Comparison of ENCODE assay signal across 1 cellular context in the genomic region with DNA sequence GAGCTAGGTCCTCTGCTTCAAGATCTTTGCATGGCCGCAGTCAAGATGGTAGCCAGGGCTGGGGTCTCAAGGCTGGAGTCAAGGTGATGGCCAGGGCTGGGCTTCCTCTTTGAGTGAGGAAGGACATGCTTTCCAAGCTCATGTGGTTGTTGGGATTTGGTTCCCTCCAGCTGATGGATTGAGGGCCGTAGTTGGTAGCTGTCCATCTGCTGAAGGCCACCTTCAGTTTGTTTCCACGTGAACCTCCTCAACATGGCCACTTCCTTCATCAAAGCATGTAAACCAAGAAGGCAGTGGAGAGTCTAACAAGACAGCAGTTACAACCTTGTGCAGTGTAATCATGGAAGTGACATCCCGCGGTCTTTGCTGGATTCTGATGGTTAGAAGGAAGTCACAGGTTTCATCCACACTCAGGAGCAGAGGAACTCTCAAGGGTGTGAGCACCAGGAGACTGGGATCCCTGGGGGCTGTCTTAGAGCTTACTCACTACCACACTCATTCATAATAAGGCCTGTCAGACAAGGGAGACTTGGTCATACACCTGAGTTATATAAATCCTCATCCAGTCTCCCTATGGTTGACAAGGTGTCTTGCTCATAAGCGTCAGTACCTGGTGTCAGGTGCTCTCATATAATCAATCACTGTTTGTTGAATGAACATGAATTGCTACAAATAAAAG.
TF ChIP-seq lines count a peak whose summit lies in the region.

No MANE protein-coding gene starts in this region.

TF ChIP-seq in H1, 55 proteins besides CTCF, POLR2A, EP300 and RAD21:
- no peak for TF ChIP-seq TCF12 (IDR thresholded peaks at IDR 0.05; ENCODE audit: low read depth, low read length)
- no peak for TF ChIP-seq POLR2AphosphoS5 (IDR thresholded peaks at IDR 0.05; ENCODE audit: low read depth, low read length)
- no peak for TF ChIP-seq SAP30 (IDR thresholded peaks at IDR 0.05; ENCODE audit: insufficient read depth, insufficient replicate concordance, low read length)
- TF ChIP-seq CEBPB (IDR thresholded peaks at IDR 0.05; ENCODE audit: low read depth, low read length): no peak
- TF ChIP-seq, protein P1, sequence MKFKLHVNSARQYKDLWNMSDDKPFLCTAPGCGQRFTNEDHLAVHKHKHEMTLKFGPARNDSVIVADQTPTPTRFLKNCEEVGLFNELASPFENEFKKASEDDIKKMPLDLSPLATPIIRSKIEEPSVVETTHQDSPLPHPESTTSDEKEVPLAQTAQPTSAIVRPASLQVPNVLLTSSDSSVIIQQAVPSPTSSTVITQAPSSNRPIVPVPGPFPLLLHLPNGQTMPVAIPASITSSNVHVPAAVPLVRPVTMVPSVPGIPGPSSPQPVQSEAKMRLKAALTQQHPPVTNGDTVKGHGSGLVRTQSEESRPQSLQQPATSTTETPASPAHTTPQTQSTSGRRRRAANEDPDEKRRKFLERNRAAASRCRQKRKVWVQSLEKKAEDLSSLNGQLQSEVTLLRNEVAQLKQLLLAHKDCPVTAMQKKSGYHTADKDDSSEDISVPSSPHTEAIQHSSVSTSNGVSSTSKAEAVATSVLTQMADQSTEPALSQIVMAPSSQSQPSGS (IDR thresholded peaks at IDR 0.05; ENCODE audit: low read length): no peak
- TF ChIP-seq TEAD4 (IDR thresholded peaks at IDR 0.05; ENCODE audit: low read depth, low read length): no peak
- no peak for TF ChIP-seq SP2 (IDR thresholded peaks at IDR 0.05; ENCODE audit: low read length)
- TF ChIP-seq, protein P2, sequence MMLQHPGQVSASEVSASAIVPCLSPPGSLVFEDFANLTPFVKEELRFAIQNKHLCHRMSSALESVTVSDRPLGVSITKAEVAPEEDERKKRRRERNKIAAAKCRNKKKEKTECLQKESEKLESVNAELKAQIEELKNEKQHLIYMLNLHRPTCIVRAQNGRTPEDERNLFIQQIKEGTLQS (IDR thresholded peaks at IDR 0.05; ENCODE audit: insufficient read depth, low read depth, low read length): no peak
- no peak for TF ChIP-seq MAFK (IDR thresholded peaks at IDR 0.05; ENCODE audit: low read depth, low read length)
- no peak for TF ChIP-seq EGR1 (IDR thresholded peaks at IDR 0.05; ENCODE audit: borderline replicate concordance, low read depth, low read length)
- no peak for TF ChIP-seq ASH2L (IDR thresholded peaks at IDR 0.05; ENCODE audit: low read length)
- no peak for TF ChIP-seq RXRA (IDR thresholded peaks at IDR 0.05; ENCODE audit: insufficient read depth, low read depth, low read length)
- no peak for TF ChIP-seq CHD2 (IDR thresholded peaks at IDR 0.05; ENCODE audit: low read length)
- no peak for TF ChIP-seq EZH2 (IDR thresholded peaks at IDR 0.05; ENCODE audit: low read depth, low read length, severe bottlenecking)
- TF ChIP-seq JUN (IDR thresholded peaks at IDR 0.05; ENCODE audit: low read depth, low read length): no peak
- TF ChIP-seq NANOG (IDR thresholded peaks at IDR 0.05; ENCODE audit: insufficient read depth, low read depth, low read length, poor library complexity, severe bottlenecking): no peak
- TF ChIP-seq TAF1 (IDR thresholded peaks at IDR 0.05; ENCODE audit: low read depth, low read length): no peak
- TF ChIP-seq BACH1 (IDR thresholded peaks at IDR 0.05; ENCODE audit: low read length): no peak
- no peak for TF ChIP-seq RFX5 (IDR thresholded peaks at IDR 0.05; ENCODE audit: borderline replicate concordance, low read depth, low read length)
- no peak for TF ChIP-seq TBP (IDR thresholded peaks at IDR 0.05; ENCODE audit: low read depth, low read length)
